ENCODE assay signal across 1 cellular context in the genomic region with DNA sequence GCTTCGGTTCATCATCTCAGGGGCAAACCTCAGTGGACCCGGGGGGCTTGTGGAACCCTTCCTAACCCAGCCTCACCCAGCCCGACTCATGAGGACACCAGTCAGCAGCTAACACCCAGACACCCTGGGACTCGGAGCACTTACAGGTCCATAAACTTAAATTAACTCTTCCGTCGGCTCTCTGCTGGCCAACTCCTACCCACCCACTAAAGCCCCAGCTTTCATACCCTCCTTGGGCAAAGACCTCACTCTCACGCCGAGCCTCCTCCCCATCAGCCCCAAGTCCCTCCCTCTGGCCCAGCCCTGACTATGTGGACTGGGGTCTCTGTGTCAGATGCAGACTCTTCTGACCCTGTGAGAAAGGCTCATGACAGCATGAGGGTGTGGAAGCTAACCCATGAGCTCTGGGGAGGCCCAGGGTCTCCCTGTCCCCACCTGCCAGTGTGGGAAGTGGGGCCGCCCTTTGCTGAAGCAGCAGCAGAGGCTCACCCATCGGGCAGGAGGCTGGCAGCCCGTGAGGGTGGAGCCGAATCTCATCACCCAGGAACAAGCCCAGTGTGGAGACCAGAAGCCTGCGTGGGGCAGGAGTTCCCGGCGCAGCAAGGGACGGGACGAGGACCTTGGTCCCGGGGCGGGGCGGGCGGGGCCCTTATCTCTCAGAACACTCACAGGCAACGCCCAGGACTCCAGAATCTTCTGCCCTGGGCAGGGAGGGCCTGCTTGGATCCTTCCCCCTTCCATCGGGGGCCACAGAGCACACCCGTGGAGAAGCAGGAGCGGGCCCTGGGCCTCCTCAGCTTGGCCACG.
TF ChIP-seq lines count a peak whose summit lies in the region.

No MANE protein-coding gene starts in this region.

TF ChIP-seq in K562, 482 proteins besides CTCF, POLR2A, EP300 and RAD21 (continued from another document and continues in another):
- TF ChIP-seq, protein P1, sequence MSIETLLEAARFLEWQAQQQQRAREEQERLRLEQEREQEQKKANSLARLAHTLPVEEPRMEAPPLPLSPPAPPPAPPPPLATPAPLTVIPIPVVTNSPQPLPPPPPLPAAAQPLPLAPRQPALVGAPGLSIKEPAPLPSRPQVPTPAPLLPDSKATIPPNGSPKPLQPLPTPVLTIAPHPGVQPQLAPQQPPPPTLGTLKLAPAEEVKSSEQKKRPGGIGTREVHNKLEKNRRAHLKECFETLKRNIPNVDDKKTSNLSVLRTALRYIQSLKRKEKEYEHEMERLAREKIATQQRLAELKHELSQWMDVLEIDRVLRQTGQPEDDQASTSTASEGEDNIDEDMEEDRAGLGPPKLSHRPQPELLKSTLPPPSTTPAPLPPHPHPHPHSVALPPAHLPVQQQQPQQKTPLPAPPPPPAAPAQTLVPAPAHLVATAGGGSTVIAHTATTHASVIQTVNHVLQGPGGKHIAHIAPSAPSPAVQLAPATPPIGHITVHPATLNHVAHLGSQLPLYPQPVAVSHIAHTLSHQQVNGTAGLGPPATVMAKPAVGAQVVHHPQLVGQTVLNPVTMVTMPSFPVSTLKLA (conservative IDR thresholded peaks at IDR 0.05), result peak in 1 of 2 experiments; percentile 66; a peak in 2 of 4 replicates
- TF ChIP-seq, protein P2, sequence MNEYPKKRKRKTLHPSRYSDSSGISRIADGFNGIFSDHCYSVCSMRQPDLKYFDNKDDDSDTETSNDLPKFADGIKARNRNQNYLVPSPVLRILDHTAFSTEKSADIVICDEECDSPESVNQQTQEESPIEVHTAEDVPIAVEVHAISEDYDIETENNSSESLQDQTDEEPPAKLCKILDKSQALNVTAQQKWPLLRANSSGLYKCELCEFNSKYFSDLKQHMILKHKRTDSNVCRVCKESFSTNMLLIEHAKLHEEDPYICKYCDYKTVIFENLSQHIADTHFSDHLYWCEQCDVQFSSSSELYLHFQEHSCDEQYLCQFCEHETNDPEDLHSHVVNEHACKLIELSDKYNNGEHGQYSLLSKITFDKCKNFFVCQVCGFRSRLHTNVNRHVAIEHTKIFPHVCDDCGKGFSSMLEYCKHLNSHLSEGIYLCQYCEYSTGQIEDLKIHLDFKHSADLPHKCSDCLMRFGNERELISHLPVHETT (CRISPR knock-in tag; conservative IDR thresholded peaks at IDR 0.05 in 1 of 2, IDR thresholded peaks at IDR 0.05 in 1 of 2), result 0 out of 4 replicates have a peak, but pooled peaks of 1 of the 2 experiments have one; percentile 65
- no peak for TF ChIP-seq RFX7 (CRISPR knock-in tag; IDR thresholded peaks at IDR 0.05)
- no peak for TF ChIP-seq DMBX1 (CRISPR knock-in tag; IDR thresholded peaks at IDR 0.05; ENCODE audit: borderline replicate concordance)
- no peak for TF ChIP-seq SREBF1 (IDR thresholded peaks at IDR 0.05; ENCODE audit: borderline replicate concordance, low read depth, low read length)
- TF ChIP-seq ZNF561 (CRISPR knock-in tag; conservative IDR thresholded peaks at IDR 0.05), result no peak
- TF ChIP-seq, protein P3, sequence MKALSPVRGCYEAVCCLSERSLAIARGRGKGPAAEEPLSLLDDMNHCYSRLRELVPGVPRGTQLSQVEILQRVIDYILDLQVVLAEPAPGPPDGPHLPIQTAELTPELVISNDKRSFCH (CRISPR knock-in tag; IDR thresholded peaks at IDR 0.05), result no peak
- TF ChIP-seq, protein P3 (tag; IDR thresholded peaks at IDR 0.05), result 0 out of 2 replicates have a peak, but pooled peaks have one; percentile 18
- no peak for TF ChIP-seq POLR2B (IDR thresholded peaks at IDR 0.05; ENCODE audit: low read depth, partially characterized antibody)
- TF ChIP-seq ZNF239 (CRISPR knock-in tag; IDR thresholded peaks at IDR 0.05), result no peak
- peak; percentile 16; the same call in 1 of the 2 replicates for TF ChIP-seq HDAC2 (IDR thresholded peaks at IDR 0.05)
- TF ChIP-seq RBM39 (optimal IDR thresholded peaks at IDR 0.05; ENCODE audit: low read depth, low read length), result no peak
- peak; percentile 40; the same call in 1 of the 2 replicates for TF ChIP-seq POLR2AphosphoS5 (IDR thresholded peaks at IDR 0.05; ENCODE audit: control insufficient read depth, insufficient read depth, low read depth, low read length)
- no peak for TF ChIP-seq SLC30A9 (CRISPR knock-in tag; IDR thresholded peaks at IDR 0.05)
- TF ChIP-seq ZNF24 (IDR thresholded peaks at IDR 0.05), result no peak
- TF ChIP-seq RBM14 (IDR thresholded peaks at IDR 0.05; ENCODE audit: borderline replicate concordance, insufficient read depth, low read depth, low read length), result no peak
- no peak for TF ChIP-seq PHB2 (IDR thresholded peaks at IDR 0.05; ENCODE audit: low read depth)
- TF ChIP-seq, protein P4, sequence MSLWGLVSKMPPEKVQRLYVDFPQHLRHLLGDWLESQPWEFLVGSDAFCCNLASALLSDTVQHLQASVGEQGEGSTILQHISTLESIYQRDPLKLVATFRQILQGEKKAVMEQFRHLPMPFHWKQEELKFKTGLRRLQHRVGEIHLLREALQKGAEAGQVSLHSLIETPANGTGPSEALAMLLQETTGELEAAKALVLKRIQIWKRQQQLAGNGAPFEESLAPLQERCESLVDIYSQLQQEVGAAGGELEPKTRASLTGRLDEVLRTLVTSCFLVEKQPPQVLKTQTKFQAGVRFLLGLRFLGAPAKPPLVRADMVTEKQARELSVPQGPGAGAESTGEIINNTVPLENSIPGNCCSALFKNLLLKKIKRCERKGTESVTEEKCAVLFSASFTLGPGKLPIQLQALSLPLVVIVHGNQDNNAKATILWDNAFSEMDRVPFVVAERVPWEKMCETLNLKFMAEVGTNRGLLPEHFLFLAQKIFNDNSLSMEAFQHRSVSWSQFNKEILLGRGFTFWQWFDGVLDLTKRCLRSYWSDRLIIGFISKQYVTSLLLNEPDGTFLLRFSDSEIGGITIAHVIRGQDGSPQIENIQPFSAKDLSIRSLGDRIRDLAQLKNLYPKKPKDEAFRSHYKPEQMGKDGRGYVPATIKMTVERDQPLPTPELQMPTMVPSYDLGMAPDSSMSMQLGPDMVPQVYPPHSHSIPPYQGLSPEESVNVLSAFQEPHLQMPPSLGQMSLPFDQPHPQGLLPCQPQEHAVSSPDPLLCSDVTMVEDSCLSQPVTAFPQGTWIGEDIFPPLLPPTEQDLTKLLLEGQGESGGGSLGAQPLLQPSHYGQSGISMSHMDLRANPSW (CRISPR knock-in tag; IDR thresholded peaks at IDR 0.05), result no peak
- no peak for TF ChIP-seq ZNF253 (CRISPR knock-in tag; conservative IDR thresholded peaks at IDR 0.05)
- no peak for TF ChIP-seq ADNP (tag; IDR thresholded peaks at IDR 0.05)
- TF ChIP-seq NFE2L1 (tag; IDR thresholded peaks at IDR 0.05; ENCODE audit: borderline replicate concordance, low read depth), result no peak
- TF ChIP-seq POLR3A (IDR thresholded peaks at IDR 0.05; ENCODE audit: borderline replicate concordance, extremely low read depth, insufficient read depth, insufficient read length), result no peak
- TF ChIP-seq ZFX (CRISPR knock-in tag; IDR thresholded peaks at IDR 0.05), result no peak
- TF ChIP-seq MIER1 (IDR thresholded peaks at IDR 0.05; ENCODE audit: low read depth), result no peak
- no peak for TF ChIP-seq BRD9 (IDR thresholded peaks at IDR 0.05; ENCODE audit: low read depth, partially characterized antibody)
- no peak for TF ChIP-seq ZNF778 (CRISPR knock-in tag; IDR thresholded peaks at IDR 0.05)
- peak; percentile 86 for TF ChIP-seq ARID1B (IDR thresholded peaks at IDR 0.05)
- TF ChIP-seq BRD4 (IDR thresholded peaks at IDR 0.05), result no peak
- TF ChIP-seq DPF2 (IDR thresholded peaks at IDR 0.05), result peak; percentile 47; the same call in 1 of the 2 replicates
- TF ChIP-seq HCFC1 (IDR thresholded peaks at IDR 0.05; ENCODE audit: low read depth, low read length), result no peak
- TF ChIP-seq HMGN3 (IDR thresholded peaks at IDR 0.05; ENCODE audit: borderline replicate concordance, extremely low read depth, insufficient read length, low read depth, low read length), result peak; percentile 81
- TF ChIP-seq ZC3H11A (IDR thresholded peaks at IDR 0.05; ENCODE audit: low read depth, low read length), result no peak
- TF ChIP-seq STAT5A (IDR thresholded peaks at IDR 0.05; ENCODE audit: borderline replicate concordance, low read length), result peak; percentile 11; the same call in 1 of the 2 replicates
- TF ChIP-seq, protein P5, sequence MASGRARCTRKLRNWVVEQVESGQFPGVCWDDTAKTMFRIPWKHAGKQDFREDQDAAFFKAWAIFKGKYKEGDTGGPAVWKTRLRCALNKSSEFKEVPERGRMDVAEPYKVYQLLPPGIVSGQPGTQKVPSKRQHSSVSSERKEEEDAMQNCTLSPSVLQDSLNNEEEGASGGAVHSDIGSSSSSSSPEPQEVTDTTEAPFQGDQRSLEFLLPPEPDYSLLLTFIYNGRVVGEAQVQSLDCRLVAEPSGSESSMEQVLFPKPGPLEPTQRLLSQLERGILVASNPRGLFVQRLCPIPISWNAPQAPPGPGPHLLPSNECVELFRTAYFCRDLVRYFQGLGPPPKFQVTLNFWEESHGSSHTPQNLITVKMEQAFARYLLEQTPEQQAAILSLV (tag; IDR thresholded peaks at IDR 0.05), result no peak
- peak; percentile 50; the same call in 1 of the 2 replicates for TF ChIP-seq TAL1 (IDR thresholded peaks at IDR 0.05)
- TF ChIP-seq, protein P6, sequence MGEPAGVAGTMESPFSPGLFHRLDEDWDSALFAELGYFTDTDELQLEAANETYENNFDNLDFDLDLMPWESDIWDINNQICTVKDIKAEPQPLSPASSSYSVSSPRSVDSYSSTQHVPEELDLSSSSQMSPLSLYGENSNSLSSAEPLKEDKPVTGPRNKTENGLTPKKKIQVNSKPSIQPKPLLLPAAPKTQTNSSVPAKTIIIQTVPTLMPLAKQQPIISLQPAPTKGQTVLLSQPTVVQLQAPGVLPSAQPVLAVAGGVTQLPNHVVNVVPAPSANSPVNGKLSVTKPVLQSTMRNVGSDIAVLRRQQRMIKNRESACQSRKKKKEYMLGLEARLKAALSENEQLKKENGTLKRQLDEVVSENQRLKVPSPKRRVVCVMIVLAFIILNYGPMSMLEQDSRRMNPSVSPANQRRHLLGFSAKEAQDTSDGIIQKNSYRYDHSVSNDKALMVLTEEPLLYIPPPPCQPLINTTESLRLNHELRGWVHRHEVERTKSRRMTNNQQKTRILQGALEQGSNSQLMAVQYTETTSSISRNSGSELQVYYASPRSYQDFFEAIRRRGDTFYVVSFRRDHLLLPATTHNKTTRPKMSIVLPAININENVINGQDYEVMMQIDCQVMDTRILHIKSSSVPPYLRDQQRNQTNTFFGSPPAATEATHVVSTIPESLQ (CRISPR knock-in tag; IDR thresholded peaks at IDR 0.05), result no peak
- TF ChIP-seq, protein P7, sequence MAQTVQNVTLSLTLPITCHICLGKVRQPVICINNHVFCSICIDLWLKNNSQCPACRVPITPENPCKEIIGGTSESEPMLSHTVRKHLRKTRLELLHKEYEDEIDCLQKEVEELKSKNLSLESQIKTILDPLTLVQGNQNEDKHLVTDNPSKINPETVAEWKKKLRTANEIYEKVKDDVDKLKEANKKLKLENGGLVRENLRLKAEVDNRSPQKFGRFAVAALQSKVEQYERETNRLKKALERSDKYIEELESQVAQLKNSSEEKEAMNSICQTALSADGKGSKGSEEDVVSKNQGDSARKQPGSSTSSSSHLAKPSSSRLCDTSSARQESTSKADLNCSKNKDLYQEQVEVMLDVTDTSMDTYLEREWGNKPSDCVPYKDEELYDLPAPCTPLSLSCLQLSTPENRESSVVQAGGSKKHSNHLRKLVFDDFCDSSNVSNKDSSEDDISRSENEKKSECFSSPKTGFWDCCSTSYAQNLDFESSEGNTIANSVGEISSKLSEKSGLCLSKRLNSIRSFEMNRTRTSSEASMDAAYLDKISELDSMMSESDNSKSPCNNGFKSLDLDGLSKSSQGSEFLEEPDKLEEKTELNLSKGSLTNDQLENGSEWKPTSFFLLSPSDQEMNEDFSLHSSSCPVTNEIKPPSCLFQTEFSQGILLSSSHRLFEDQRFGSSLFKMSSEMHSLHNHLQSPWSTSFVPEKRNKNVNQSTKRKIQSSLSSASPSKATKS (CRISPR knock-in tag; IDR thresholded peaks at IDR 0.05), result no peak
- TF ChIP-seq MBD2 (IDR thresholded peaks at IDR 0.05; ENCODE audit: borderline replicate concordance, low read depth), result no peak
- no peak for TF ChIP-seq TEAD2 (tag; IDR thresholded peaks at IDR 0.05)
- TF ChIP-seq TGIF2 (CRISPR knock-in tag; IDR thresholded peaks at IDR 0.05), result no peak
- no peak for TF ChIP-seq TAF7 (tag; IDR thresholded peaks at IDR 0.05)
- TF ChIP-seq HIVEP1 (CRISPR knock-in tag; IDR thresholded peaks at IDR 0.05), result no peak
- peak; percentile 68 for TF ChIP-seq CBFA2T3 (IDR thresholded peaks at IDR 0.05)
- no peak for TF ChIP-seq RFX5 (IDR thresholded peaks at IDR 0.05; ENCODE audit: low read depth, low read length)
- TF ChIP-seq OTX1 (CRISPR knock-in tag; IDR thresholded peaks at IDR 0.05), result no peak
- TF ChIP-seq CHD4 (IDR thresholded peaks at IDR 0.05; ENCODE audit: insufficient read depth, insufficient replicate concordance, low read depth, low read length, poor library complexity, severe bottlenecking), result no peak
- no peak for TF ChIP-seq RUNX1 (IDR thresholded peaks at IDR 0.05; ENCODE audit: low read depth)
- TF ChIP-seq TARDBP (IDR thresholded peaks at IDR 0.05), result no peak
- TF ChIP-seq, protein P8, sequence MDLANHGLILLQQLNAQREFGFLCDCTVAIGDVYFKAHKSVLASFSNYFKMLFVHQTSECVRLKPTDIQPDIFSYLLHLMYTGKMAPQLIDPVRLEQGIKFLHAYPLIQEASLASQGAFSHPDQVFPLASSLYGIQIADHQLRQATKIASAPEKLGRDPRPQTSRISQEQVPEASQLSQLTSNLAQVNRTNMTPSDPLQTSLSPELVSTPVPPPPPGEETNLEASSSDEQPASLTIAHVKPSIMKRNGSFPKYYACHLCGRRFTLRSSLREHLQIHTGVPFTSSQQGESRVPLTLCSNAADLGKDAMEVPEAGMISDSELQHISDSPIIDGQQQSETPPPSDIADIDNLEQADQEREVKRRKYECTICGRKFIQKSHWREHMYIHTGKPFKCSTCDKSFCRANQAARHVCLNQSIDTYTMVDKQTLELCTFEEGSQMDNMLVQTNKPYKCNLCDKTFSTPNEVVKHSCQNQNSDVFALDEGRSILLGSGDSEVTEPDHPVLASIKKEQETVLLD (IDR thresholded peaks at IDR 0.05), result peak; percentile 72; the same call in 1 of the 2 replicates
- no peak for TF ChIP-seq ZNF76 (CRISPR knock-in tag; IDR thresholded peaks at IDR 0.05; ENCODE audit: borderline replicate concordance)
- TF ChIP-seq, protein P9, sequence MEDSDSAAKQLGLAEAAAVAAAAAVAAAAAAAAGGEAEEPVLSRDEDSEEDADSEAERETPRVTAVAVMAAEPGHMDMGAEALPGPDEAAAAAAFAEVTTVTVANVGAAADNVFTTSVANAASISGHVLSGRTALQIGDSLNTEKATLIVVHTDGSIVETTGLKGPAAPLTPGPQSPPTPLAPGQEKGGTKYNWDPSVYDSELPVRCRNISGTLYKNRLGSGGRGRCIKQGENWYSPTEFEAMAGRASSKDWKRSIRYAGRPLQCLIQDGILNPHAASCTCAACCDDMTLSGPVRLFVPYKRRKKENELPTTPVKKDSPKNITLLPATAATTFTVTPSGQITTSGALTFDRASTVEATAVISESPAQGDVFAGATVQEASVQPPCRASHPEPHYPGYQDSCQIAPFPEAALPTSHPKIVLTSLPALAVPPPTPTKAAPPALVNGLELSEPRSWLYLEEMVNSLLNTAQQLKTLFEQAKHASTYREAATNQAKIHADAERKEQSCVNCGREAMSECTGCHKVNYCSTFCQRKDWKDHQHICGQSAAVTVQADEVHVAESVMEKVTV (CRISPR knock-in tag; IDR thresholded peaks at IDR 0.05), result no peak
- no peak for TF ChIP-seq PHF21A (IDR thresholded peaks at IDR 0.05; ENCODE audit: borderline replicate concordance, low read depth)
- no peak for TF ChIP-seq PRMT5 (CRISPR knock-in tag; IDR thresholded peaks at IDR 0.05)
- peak; percentile 32; the same call in 1 of the 2 replicates for TF ChIP-seq TEAD4 (IDR thresholded peaks at IDR 0.05; ENCODE audit: low read length)
- TF ChIP-seq TEAD4 (CRISPR knock-in tag; IDR thresholded peaks at IDR 0.05; ENCODE audit: borderline replicate concordance), result no peak
- peak; percentile 53; the same call in 1 of the 2 replicates for TF ChIP-seq GATA2 (CRISPR knock-in tag; IDR thresholded peaks at IDR 0.05)
